19 cellular contexts compared by ENCODE assay signal in the genomic region with DNA sequence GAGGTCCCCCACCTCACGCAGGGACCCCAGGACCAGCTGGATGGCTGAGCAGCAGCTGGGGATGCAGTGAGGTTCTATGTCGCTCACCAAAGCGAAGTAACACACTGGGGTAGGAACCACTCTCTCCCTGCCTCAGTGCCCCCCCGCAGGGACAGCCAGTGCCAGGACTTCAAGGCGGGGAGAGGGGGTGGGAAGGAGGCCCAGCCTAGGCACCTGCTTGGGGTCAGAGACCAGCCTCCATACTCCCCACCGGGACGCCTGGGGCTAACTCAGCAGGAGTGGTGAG. TPM values are rescaled to one million over a fixed set of nuclear protein-coding genes. Genes with fewer than 3 reads are reported as not detected.
DNase-seq lines count a peak whose midpoint lies in the region; ATAC-seq and TF ChIP-seq lines count a peak whose summit lies in the region.
"Had no signal": no experiment of that assay in that cellular context is flagged by ENCODE, and none has a peak within 500 bp of the region (broad histone marks: within the 10 kb centered on the region; RNA-seq: fewer than 3 reads in every experiment).

No MANE protein-coding gene starts in this region.

- H3K27me3 Mint-ChIP-seq in brain: peaks cover 4% of the 10 kb centered on the region
- H3K27me3 Mint-ChIP-seq in stimulated activated memory B cell treated with anti-CD40 and anti-IgM and Interleukin-4, amounts not matched to agents 10 μg/mL and 1 μg/mL and 100 μg/mL, for 72 hours: no peaks in the 10 kb centered on the region

- H3K9me3 ChIP-seq in DND-41 (ENCODE audit: insufficient read depth, low read length, severe bottlenecking) (no peaks in the 10 kb centered on the region), iPS-15b (ENCODE audit: control insufficient read depth, insufficient read depth, low read length) (no peaks in the 10 kb centered on the region)
- H3K9me3 ChIP-seq: Caco-2 had no signal

- H3K9me3 Mint-ChIP-seq in brain: no peaks in the 10 kb centered on the region
- no peaks in the 10 kb centered on the region for H3K9me3 Mint-ChIP-seq in stimulated activated effector memory CD8-positive, alpha-beta T cell treated with anti-CD3 and anti-CD28 coated beads, Interleukin-12 subunit alpha, Interleukin-12 subunit beta, amount 100 ng/mL, for 72 hours
- no peaks in the 10 kb centered on the region for H3K9me3 Mint-ChIP-seq in stimulated activated memory B cell treated with anti-CD40 and anti-IgM and Interleukin-4, amounts not matched to agents 10 μg/mL and 1 μg/mL and 100 μg/mL, for 72 hours
- H3K9me3 Mint-ChIP-seq: CD8-positive, alpha-beta T cell; H9; HFFc6 had no signal

- TF ChIP-seq CTCF in DND-41 (IDR thresholded peaks at IDR 0.05; ENCODE audit: borderline replicate concordance, extremely low read depth, low read length, poor library complexity, severe bottlenecking) (no peak), brain (conservative IDR thresholded peaks at IDR 0.05) (no peak)

- H3K27ac Mint-ChIP-seq in brain: peak overlapping the region in 4 of 5 experiments; percentile 38 to 87 (median 70)
- peak overlapping the region; percentile 81 for H3K27ac Mint-ChIP-seq in stimulated activated effector memory CD8-positive, alpha-beta T cell treated with anti-CD3 and anti-CD28 coated beads, Interleukin-12 subunit alpha, Interleukin-12 subunit beta, amount 100 ng/mL, for 72 hours
- no peak overlapping the region for H3K27ac Mint-ChIP-seq in stimulated activated memory B cell treated with anti-CD40 and anti-IgM and Interleukin-4, amounts not matched to agents 10 μg/mL and 1 μg/mL and 100 μg/mL, for 72 hours
- H3K27ac Mint-ChIP-seq: CD8-positive, alpha-beta T cell; H9; HFFc6 had no signal

- H3K36me3 ChIP-seq in DND-41 (ENCODE audit: insufficient read depth, low read length) (peaks cover 95% of the 10 kb centered on the region), iPS-15b (ENCODE audit: control insufficient read depth, insufficient read depth, low read length) (peaks cover 19% of the 10 kb centered on the region)

- H3K36me3 Mint-ChIP-seq in brain: peaks cover 4% of the 10 kb centered on the region
- peaks cover 32% of the 10 kb centered on the region for H3K36me3 Mint-ChIP-seq in stimulated activated effector memory CD8-positive, alpha-beta T cell treated with anti-CD3 and anti-CD28 coated beads, Interleukin-12 subunit alpha, Interleukin-12 subunit beta, amount 100 ng/mL, for 72 hours
- H3K36me3 Mint-ChIP-seq in stimulated activated memory B cell treated with anti-CD40 and anti-IgM and Interleukin-4, amounts not matched to agents 10 μg/mL and 1 μg/mL and 100 μg/mL, for 72 hours: peaks cover 7% of the 10 kb centered on the region

- ATAC-seq in DND-41 (ENCODE audit: insufficient read depth, low read depth): no peak
- ATAC-seq in stimulated activated effector memory CD8-positive, alpha-beta T cell treated with anti-CD3 and anti-CD28 coated beads, Interleukin-12 subunit alpha, Interleukin-12 subunit beta, amount 100 ng/mL, for 72 hours: no peak
- no peak for ATAC-seq in HG03460 (IDR thresholded peaks at IDR 0.05; ENCODE audit: unreplicated experiment)
- no peak for ATAC-seq in stimulated activated memory B cell treated with anti-CD40 and anti-IgM and Interleukin-4, amounts not matched to agents 10 μg/mL and 1 μg/mL and 100 μg/mL, for 72 hours
- no peak for ATAC-seq in GM21529 (IDR thresholded peaks at IDR 0.05; ENCODE audit: unreplicated experiment)
- ATAC-seq: CD8-positive, alpha-beta T cell had no signal

- peaks cover 23% of the 10 kb centered on the region for H3K4me1 ChIP-seq in DND-41 (ENCODE audit: insufficient read depth, low read length)
- H3K4me1 ChIP-seq in iPS-15b (ENCODE audit: control insufficient read depth, insufficient read depth, low read length): peaks cover 5% of the 10 kb centered on the region
- H3K4me1 ChIP-seq: Caco-2 had no signal

- H3K4me3 Mint-ChIP-seq in brain: no peak overlapping the region
- H3K4me3 Mint-ChIP-seq in stimulated activated effector memory CD8-positive, alpha-beta T cell treated with anti-CD3 and anti-CD28 coated beads, Interleukin-12 subunit alpha, Interleukin-12 subunit beta, amount 100 ng/mL, for 72 hours: no peak overlapping the region
- H3K4me3 Mint-ChIP-seq in stimulated activated memory B cell treated with anti-CD40 and anti-IgM and Interleukin-4, amounts not matched to agents 10 μg/mL and 1 μg/mL and 100 μg/mL, for 72 hours: no peak overlapping the region
- H3K4me3 Mint-ChIP-seq: CD8-positive, alpha-beta T cell; H9; HFFc6 had no signal

- H2AFZ ChIP-seq in DND-41 (ENCODE audit: low read depth, low read length): no peak overlapping the region

- H3K4me2 ChIP-seq in DND-41 (ENCODE audit: insufficient read depth, low read length): no peak overlapping the region

- peaks cover 98% of the 10 kb centered on the region for H3K79me2 ChIP-seq in DND-41 (ENCODE audit: insufficient read depth, low read length)

- H3K4me3 ChIP-seq in DND-41 (ENCODE audit: low read depth in 1 of 2, low read length in 2 of 2): no peak overlapping the region
- no peak overlapping the region for H3K4me3 ChIP-seq in iPS-15b (ENCODE audit: low read depth, low read length)

- DNase-seq in DND-41 (no peak), SHP77 (lab: John Stamatoyannopoulos, UW) (no peak)
- DNase-seq in stimulated activated effector memory CD8-positive, alpha-beta T cell treated with anti-CD3 and anti-CD28 coated beads, Interleukin-12 subunit alpha, Interleukin-12 subunit beta, amount 100 ng/mL, for 72 hours (ENCODE audit: low spot score in 2 of 2): no peak
- DNase-seq: C1 segment of cervical spinal cord, Caco-2, H9, HFFc6, KG1, MM.1S, NCI-H226, NCI-H510A, RPMI8226, SHP77 treated with DMSO at 0.1 percent for 48 hours had no signal

- H3K27me3 ChIP-seq in DND-41 (ENCODE audit: insufficient read depth, low read length, poor library complexity): no peaks in the 10 kb centered on the region
- H3K27me3 ChIP-seq in iPS-15b (ENCODE audit: control insufficient read depth, insufficient read depth, low read length): no peaks in the 10 kb centered on the region

- peaks cover 98% of the 10 kb centered on the region for H4K20me1 ChIP-seq in DND-41 (ENCODE audit: insufficient read depth, low read length)

- H3K4me1 Mint-ChIP-seq in brain: peaks cover 39% of the 10 kb centered on the region
- H3K4me1 Mint-ChIP-seq in stimulated activated effector memory CD8-positive, alpha-beta T cell treated with anti-CD3 and anti-CD28 coated beads, Interleukin-12 subunit alpha, Interleukin-12 subunit beta, amount 100 ng/mL, for 72 hours: peaks cover 43% of the 10 kb centered on the region
- H3K4me1 Mint-ChIP-seq in stimulated activated memory B cell treated with anti-CD40 and anti-IgM and Interleukin-4, amounts not matched to agents 10 μg/mL and 1 μg/mL and 100 μg/mL, for 72 hours: peaks cover 38% of the 10 kb centered on the region

- 0 out of 2 replicates have a peak overlapping the region, but pooled peaks have one; percentile 0 for H3K9ac ChIP-seq in DND-41 (ENCODE audit: low read depth, low read length)
- peak overlapping the region; percentile 37 for H3K9ac ChIP-seq in iPS-15b (ENCODE audit: low read depth, low read length)

- no peak overlapping the region for H3K27ac ChIP-seq in DND-41 (ENCODE audit: low read length)

RNA-seq across cellular contexts. Expression of a gene that starts 7.1 kb away (rescaled TPM):
- 192 TPM for polyA plus RNA-seq in brain (ENCODE audit: insufficient read depth, low read depth, low replicate concordance)

RNA-seq across cellular contexts. Expression of a gene that starts 12.4 kb away (rescaled TPM):
- 2.2 TPM for polyA plus RNA-seq in brain (ENCODE audit: insufficient read depth, low read depth, low replicate concordance)

RNA-seq across cellular contexts. Expression of a gene that starts 35.5 kb away (rescaled TPM):
- polyA plus RNA-seq in brain (ENCODE audit: insufficient read depth, low read depth, low replicate concordance): 130 TPM
